Comparison of ENCODE assay signal across 16 cellular contexts in genomic region chr6:19699990-19700389, GRCh38.
DNase-seq lines count a peak whose midpoint lies in the region; ATAC-seq and TF ChIP-seq lines count a peak whose summit lies in the region.
"Had no signal": no experiment of that assay in that cellular context is flagged by ENCODE, and none has a peak within 500 bp of the region (broad histone marks: within the 10 kb centered on the region; RNA-seq: fewer than 3 reads in every experiment).

No MANE protein-coding gene starts in this region.

- no peaks in the 10 kb centered on the region for H3K36me3 Mint-ChIP-seq in mesothelial cell of epicardium
- H3K36me3 Mint-ChIP-seq: CD8-positive, alpha-beta T cell had no signal

- no peak overlapping the region for H3K4me3 ChIP-seq in neuron (ENCODE audit: low read length)
- H3K4me3 ChIP-seq: BLaER1 treated with 17β-estradiol and CSF1 and Interleukin-3, amounts not matched to agents 10 nM and 100 nM; HAP-1 had no signal

- H3K9me3 Mint-ChIP-seq in mesothelial cell of epicardium, result no peaks in the 10 kb centered on the region
- H3K9me3 Mint-ChIP-seq: CD8-positive, alpha-beta T cell had no signal

- no peak for TF ChIP-seq CTCF in mesothelial cell of epicardium (IDR thresholded peaks at IDR 0.05; ENCODE audit: unreplicated experiment)

- no peak overlapping the region for H3K4me3 Mint-ChIP-seq in mesothelial cell of epicardium
- H3K4me3 Mint-ChIP-seq: B cell; CD8-positive, alpha-beta T cell had no signal

- ATAC-seq in left colon, result no peak
- ATAC-seq: CD8-positive, alpha-beta T cell had no signal

- no peaks in the 10 kb centered on the region for H3K27me3 Mint-ChIP-seq in mesothelial cell of epicardium (ENCODE audit: low read depth)
- H3K27me3 Mint-ChIP-seq: B cell had no signal

- peak; percentile 21 for DNase-seq in D341Med (ENCODE audit: low spot score)
- DNase-seq in NCI-H82 (lab: John Stamatoyannopoulos, UW), result peak; percentile 42
- no peak for DNase-seq in mesothelial cell of epicardium (ENCODE audit: low spot score in 2 of 2, unreplicated experiment in 2 of 2)
- no peak for DNase-seq in left colon
- DNase-seq in NCI-H526 treated with DMSO at 0.1 percent for 48 hours (lab: John Stamatoyannopoulos, UW), result no peak
- DNase-seq in anterior cingulate cortex (lab: John Stamatoyannopoulos, UW), result no peak
- DNase-seq: 8988T; CD8-positive, alpha-beta T cell; COR-L47; DMS153; DMS79; GDM1 had no signal

- no peaks in the 10 kb centered on the region for H3K36me3 ChIP-seq in neuron (ENCODE audit: insufficient read depth, low read length)
- H3K36me3 ChIP-seq: BLaER1 treated with 17β-estradiol and CSF1 and Interleukin-3, amounts not matched to agents 10 nM and 100 nM; HAP-1 had no signal

- H3K4me1 ChIP-seq in neuron (ENCODE audit: insufficient read depth, low read length), result no peaks in the 10 kb centered on the region
- H3K4me1 ChIP-seq: BLaER1 treated with 17β-estradiol and CSF1 and Interleukin-3, amounts not matched to agents 10 nM and 100 nM; HAP-1 had no signal

- H3K27me3 ChIP-seq in neuron (ENCODE audit: insufficient read depth, low read length), result no peaks in the 10 kb centered on the region
- H3K27me3 ChIP-seq: BLaER1 treated with 17β-estradiol and CSF1 and Interleukin-3, amounts not matched to agents 10 nM and 100 nM had no signal

- H3K9me3 ChIP-seq in neuron (ENCODE audit: low read length), result no peaks in the 10 kb centered on the region
- H3K9me3 ChIP-seq: BLaER1 treated with 17β-estradiol and CSF1 and Interleukin-3, amounts not matched to agents 10 nM and 100 nM; HAP-1 had no signal

- H3K4me1 Mint-ChIP-seq in mesothelial cell of epicardium, result peaks cover 12% of the 10 kb centered on the region
- H3K4me1 Mint-ChIP-seq: B cell had no signal

- H2AFZ ChIP-seq in neuron (ENCODE audit: low read depth, low read length), result peak overlapping the region; percentile 10

- H3K27ac Mint-ChIP-seq in mesothelial cell of epicardium, result peak overlapping the region; percentile 8
- H3K27ac Mint-ChIP-seq: B cell; CD8-positive, alpha-beta T cell had no signal

- intact Hi-C loops in left colon (cut with DNase I, micrococcal nuclease), result no loop called here

Comparison
In these comparisons a context has a peak if more than half of its experiments do, and no peak if none do; other contexts are left out.
1. DNase-seq: peak in D341Med (single experiment) and NCI-H82 (single experiment); none in mesothelial cell of epicardium (0 of 2), left colon (0 of 2), NCI-H526 treated with DMSO at 0.1 percent for 48 hours (single experiment) and anterior cingulate cortex (0 of 58).